ENCODE assay signal across 18 cellular contexts in genomic region chr21:38474796-38475195, GRCh38. TPM values are rescaled to one million over a fixed set of nuclear protein-coding genes. Genes with fewer than 3 reads are reported as not detected.
"Had no signal": no experiment of that assay in that cellular context is flagged by ENCODE, and none has a peak within 500 bp of the region (broad histone marks: within the 10 kb centered on the region; RNA-seq: fewer than 3 reads in every experiment).

No MANE protein-coding gene starts in this region.

- H3K27ac Mint-ChIP-seq: activated CD8-positive, alpha-beta T cell treated with anti-CD3 and anti-CD28 coated beads, Interleukin-2, amount 10 ng/mL, durations not matched to agents 7 days and 5 days; activated naive CD4-positive, alpha-beta T cell treated with anti-CD3 and anti-CD28 coated beads, Interleukin-2, amount 50 U/mL, for 24 hours; immature natural killer cell; neural progenitor cell; stimulated activated naive CD8-positive, alpha-beta T cell treated with anti-CD3 and anti-CD28 coated beads, Interleukin-15, Interleukin-2, amounts not matched to agents 100 ng/mL and 50 ng/mL, for 24 hours had no signal

- H3K9me3 ChIP-seq: transverse colon, uterus had no signal

- DNase-seq: activated CD4-positive, alpha-beta T cell treated with anti-CD3 and anti-CD28 coated beads, Interleukin-2, amount 50 U/mL, for 1 hour; activated CD4-positive, CD25-positive, alpha-beta regulatory T cell treated with anti-CD3 and anti-CD28 coated beads, Interleukin-2, amount 50 U/mL, for 72 hours; activated CD8-positive, alpha-beta T cell treated with anti-CD3 and anti-CD28 coated beads, Interleukin-2, amount 10 ng/mL, durations not matched to agents 7 days and 5 days; activated gamma-delta T cell treated with Interleukin-2 at 50 U/mL for 16 hours; anterior cingulate cortex; effector CD8-positive, alpha-beta T cell; immature natural killer cell; naive thymus-derived CD8-positive, alpha-beta T cell; stimulated activated CD4-positive, alpha-beta T cell treated with anti-CD3 and anti-CD28 coated beads, Interleukin-12 subunit alpha, Interleukin-12 subunit beta, amount 100 ng/mL, for 4 hours; transverse colon; uterus had no signal

- H3K9me3 Mint-ChIP-seq: brain; dendritic cell treated with granulocyte-macrophage colony-stimulating factor and Interleukin-4, amounts not matched to agents 40 ng/mL and 50 ng/mL, for 4 days; neural progenitor cell; stimulated activated naive CD8-positive, alpha-beta T cell treated with anti-CD3 and anti-CD28 coated beads, Interleukin-15, Interleukin-2, amounts not matched to agents 100 ng/mL and 50 ng/mL, for 24 hours had no signal

- H3K36me3 Mint-ChIP-seq: activated naive CD4-positive, alpha-beta T cell treated with anti-CD3 and anti-CD28 coated beads, Interleukin-2, amount 50 U/mL, for 24 hours; brain; immature natural killer cell; neural progenitor cell had no signal

- H3K4me3 Mint-ChIP-seq: activated CD8-positive, alpha-beta T cell treated with anti-CD3 and anti-CD28 coated beads, Interleukin-2, amount 10 ng/mL, durations not matched to agents 7 days and 5 days; activated naive CD4-positive, alpha-beta T cell treated with anti-CD3 and anti-CD28 coated beads, Interleukin-2, amount 50 U/mL, for 24 hours; brain; dendritic cell treated with granulocyte-macrophage colony-stimulating factor and Interleukin-4, amounts not matched to agents 40 ng/mL and 50 ng/mL, for 4 days; immature natural killer cell; naive thymus-derived CD8-positive, alpha-beta T cell; neural progenitor cell; stimulated activated naive CD8-positive, alpha-beta T cell treated with anti-CD3 and anti-CD28 coated beads, Interleukin-15, Interleukin-2, amounts not matched to agents 100 ng/mL and 50 ng/mL, for 24 hours had no signal

- ATAC-seq: activated CD8-positive, alpha-beta T cell treated with anti-CD3 and anti-CD28 coated beads, Interleukin-2, amount 10 ng/mL, durations not matched to agents 7 days and 5 days; esophagus mucosa; left lobe of liver; naive thymus-derived CD8-positive, alpha-beta T cell had no signal

- H3K4me1 ChIP-seq: neural progenitor cell, uterus had no signal

- H3K4me1 Mint-ChIP-seq: activated naive CD4-positive, alpha-beta T cell treated with anti-CD3 and anti-CD28 coated beads, Interleukin-2, amount 50 U/mL, for 24 hours had no signal

- H3K27ac ChIP-seq: neural progenitor cell had no signal

- H3K4me3 ChIP-seq: neural progenitor cell, transverse colon, uterus had no signal

- H3K36me3 ChIP-seq: neural progenitor cell, transverse colon, uterus had no signal

- H3K27me3 ChIP-seq: uterus had no signal

RNA-seq across cellular contexts. Expression of gene ERG, which starts 23.5 kb away (rescaled TPM):
- total RNA-seq: activated CD8-positive, alpha-beta T cell treated with anti-CD3 and anti-CD28 coated beads, Interleukin-2, amount 10 ng/mL, durations not matched to agents 7 days and 5 days; naive thymus-derived CD8-positive, alpha-beta T cell had no signal
- polyA plus RNA-seq: immature natural killer cell; naive thymus-derived CD8-positive, alpha-beta T cell had no signal
